ENCODE assay signal across 15 cellular contexts in the genomic region with DNA sequence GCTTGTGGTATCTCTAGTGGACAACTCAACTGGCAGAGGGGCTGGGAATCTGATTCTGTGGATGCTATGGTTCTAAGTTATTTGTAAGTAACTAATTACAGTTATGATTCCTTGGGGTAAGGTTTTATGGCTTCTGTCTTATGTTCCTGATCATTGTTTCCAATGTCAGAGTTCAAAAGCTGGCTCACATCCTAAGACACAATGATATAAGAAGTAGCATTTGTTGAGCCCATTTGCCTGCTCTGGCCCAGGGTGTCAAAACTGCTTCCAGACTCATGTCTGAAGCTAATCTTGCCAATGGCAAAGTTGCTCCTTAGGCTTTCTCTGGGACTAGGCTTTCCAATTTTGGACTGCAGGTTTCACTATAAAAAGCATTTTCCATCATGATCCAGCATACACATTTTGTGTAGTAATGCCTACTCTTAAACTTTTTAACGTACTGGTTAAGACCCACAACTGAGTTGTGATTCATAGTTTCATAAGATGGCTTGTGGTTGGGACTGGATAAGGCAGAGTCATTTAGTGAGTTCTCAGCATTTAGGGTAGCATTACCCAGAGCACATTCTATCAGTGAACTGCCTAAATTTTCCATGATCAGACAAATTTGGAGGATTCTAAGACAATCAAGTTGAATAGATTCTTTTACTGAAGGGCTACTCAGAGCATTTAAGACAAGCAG. TPM values are rescaled to one million over a fixed set of nuclear protein-coding genes. Genes with fewer than 3 reads are reported as not detected.
DNase-seq lines count a peak whose midpoint lies in the region; ATAC-seq, FAIRE-seq and TF ChIP-seq lines count a peak whose summit lies in the region.
"Had no signal": no experiment of that assay in that cellular context is flagged by ENCODE, and none has a peak within 500 bp of the region (broad histone marks: within the 10 kb centered on the region; RNA-seq: fewer than 3 reads in every experiment).

No MANE protein-coding gene starts in this region.

- no peak for TF ChIP-seq EP300 in HepG2 (IDR thresholded peaks at IDR 0.05; ENCODE audit: low read depth in 2 of 2, low read length in 2 of 2)
- no peak for TF ChIP-seq EP300 in HepG2 (CRISPR knock-in tag; IDR thresholded peaks at IDR 0.05; ENCODE audit: borderline replicate concordance)

- no peak for FAIRE-seq in HepG2 (lab: Jason Lieb, UNC)
- FAIRE-seq: H54 had no signal

- H3K27ac ChIP-seq in brain microvascular endothelial cell, result peak overlapping the region; percentile 35
- H3K27ac ChIP-seq in HepG2 (ENCODE audit: extremely low read length, insufficient read depth, low read length), result no peak overlapping the region
- H3K27ac ChIP-seq: hepatocyte had no signal

- TF ChIP-seq POLR2A in HepG2 (IDR thresholded peaks at IDR 0.05; ENCODE audit: insufficient read depth in 1 of 2, low read depth in 2 of 2, low read length in 2 of 2), result no peak

- TF ChIP-seq RAD21 in HepG2 (CRISPR knock-in tag; IDR thresholded peaks at IDR 0.05), result no peak

- H4K20me1 ChIP-seq in HepG2 (ENCODE audit: insufficient read depth, low read length), result no peaks in the 10 kb centered on the region

- H3K9me3 Mint-ChIP-seq in naive thymus-derived CD8-positive, alpha-beta T cell, result no peaks in the 10 kb centered on the region
- H3K9me3 Mint-ChIP-seq: central memory CD8-positive, alpha-beta T cell had no signal

- H3K4me1 ChIP-seq in HepG2 (ENCODE audit: insufficient read depth, low read length), result peaks cover 34% of the 10 kb centered on the region

- no TSS peak for BruUV-seq in HepG2 (replicated peaks; lab: Mats Ljungman, UMichigan)

- no peak for TF ChIP-seq CTCF in GM20000 (IDR thresholded peaks at IDR 0.05; ENCODE audit: extremely low read depth, missing control alignments)
- TF ChIP-seq CTCF in brain microvascular endothelial cell (IDR thresholded peaks at IDR 0.05; ENCODE audit: low read depth, low read length, missing control alignments), result no peak
- no peak for TF ChIP-seq CTCF in HepG2 (CRISPR knock-in tag; IDR thresholded peaks at IDR 0.05)

- POLR2A ChIA-PET in HepG2 (lab: Yijun Ruan, JAX), result no interaction called here
- POLR2A ChIA-PET in naive thymus-derived CD8-positive, alpha-beta T cell (lab: Charles Lee), result interaction anchor here (0.9 kb wide), 1 partner anchor 16 kb away, joined by 3 read pairs; no protein-coding TSS in a partner anchor

- H3K4me1 Mint-ChIP-seq in naive thymus-derived CD8-positive, alpha-beta T cell, result peaks cover 13 to 32% (median 23%) of the 10 kb centered on the region in 4 donors

- CTCF ChIA-PET in HepG2 (lab: Yijun Ruan, JAX; ENCODE audit: low intra/inter-chr PET ratio, low total read pairs), result no interaction called here

- H3K4me3 Mint-ChIP-seq in naive thymus-derived CD8-positive, alpha-beta T cell, result no peak overlapping the region
- H3K4me3 Mint-ChIP-seq: central memory CD8-positive, alpha-beta T cell had no signal

- no peak overlapping the region for H3K9ac ChIP-seq in HepG2 (ENCODE audit: insufficient read depth, low read depth, low read length)

- H2AFZ ChIP-seq in HepG2 (ENCODE audit: low read length), result no peak overlapping the region
- H2AFZ ChIP-seq: hepatocyte had no signal

- H3K27ac Mint-ChIP-seq in naive thymus-derived CD8-positive, alpha-beta T cell, result no peak overlapping the region

- ATAC-seq in GM18508 (IDR thresholded peaks at IDR 0.05; ENCODE audit: insufficient read depth, unreplicated experiment) (peak; percentile 94), HG03342 (IDR thresholded peaks at IDR 0.05; ENCODE audit: unreplicated experiment) (peak; percentile 81), left ventricle myocardium superior (no peak), HepG2 (no peak)
- ATAC-seq in naive thymus-derived CD8-positive, alpha-beta T cell, result no peak

- H3K79me2 ChIP-seq in HepG2 (ENCODE audit: insufficient read depth, low read length), result no peaks in the 10 kb centered on the region
- H3K79me2 ChIP-seq: hepatocyte had no signal

- in situ Hi-C loops in brain microvascular endothelial cell (cut with HindIII; ENCODE audit: low pct_ligation_motif_present, low sequenced_read_pairs) (no loop called here), HepG2 (cut with HindIII; ENCODE audit: extremely low pct_ligation_motif_present, low pct_unique_long_range_greater_than_20kb) (no loop called here)

- DNase-seq in GM20000 (ENCODE audit: low spot score) (peak; percentile 34), brain microvascular endothelial cell (no peak), NCI-H146 treated with DMSO at 0.1 percent for 48 hours (lab: John Stamatoyannopoulos, UW; ENCODE audit: unreplicated experiment) (no peak), left ventricle myocardium superior (no peak), HepG2 (ENCODE audit: low spot score) (no peak)
- no peak for DNase-seq in naive thymus-derived CD8-positive, alpha-beta T cell
- DNase-seq: activated CD4-positive, alpha-beta T cell treated with anti-CD3 and anti-CD28 coated beads for 1 hour; DMS79; RPMI8226; stimulated activated CD4-positive, alpha-beta T cell treated with anti-CD3 and anti-CD28 coated beads, Interleukin-2, amount 100 ng/mL, for 48 hours had no signal

- peaks cover 10 to 62% (median 14%) of the 10 kb centered on the region in 3 donors for H3K36me3 Mint-ChIP-seq in naive thymus-derived CD8-positive, alpha-beta T cell

- peaks cover 83% of the 10 kb centered on the region for H3K36me3 ChIP-seq in brain microvascular endothelial cell (replicated peaks)
- H3K36me3 ChIP-seq in HepG2 (replicated peaks in 1 of 2; ENCODE audit: control insufficient read depth in 1 of 2, insufficient read depth in 2 of 2, low read length in 2 of 2), result peaks cover 3 to 45% of the 10 kb centered on the region in 2 experiments; a peak in 4 of 5 replicates

- intact Hi-C loops in left ventricle myocardium superior (cut with micrococcal nuclease), result no loop called here
- intact Hi-C loops in HepG2 (cut with micrococcal nuclease; ENCODE audit: unreplicated experiment), result no loop called here

- H3K9me3 ChIP-seq in HepG2 (ENCODE audit: low read length), result no peaks in the 10 kb centered on the region

- no peak overlapping the region for H3K4me2 ChIP-seq in HepG2 (ENCODE audit: low read depth, low read length)
- H3K4me2 ChIP-seq: hepatocyte had no signal

- H3K27me3 ChIP-seq in brain microvascular endothelial cell (replicated peaks) (no peaks in the 10 kb centered on the region), HepG2 (ENCODE audit: control insufficient read depth in 1 of 2, insufficient read depth in 2 of 2, low read length in 2 of 2) (no peaks in the 10 kb centered on the region)
- H3K27me3 ChIP-seq: hepatocyte had no signal

- H3K4me3 ChIP-seq in brain microvascular endothelial cell (ENCODE audit: low read depth, low read length) (no peak overlapping the region), HepG2 (replicated peaks in 1 of 3; ENCODE audit: insufficient read depth in 1 of 3, low read depth in 2 of 3, low read length in 3 of 3) (no peak overlapping the region)
- H3K4me3 ChIP-seq: hepatocyte had no signal

- no peaks in the 10 kb centered on the region for H3K27me3 Mint-ChIP-seq in naive thymus-derived CD8-positive, alpha-beta T cell
- H3K27me3 Mint-ChIP-seq: central memory CD8-positive, alpha-beta T cell had no signal

- WGBS in HepG2 (ENCODE audit: low lambda C conversion rate), result 96% methylated on average over 1 of the region's 1 CpG

TF ChIP-seq in HepG2, 621 proteins besides CTCF, POLR2A, EP300 and RAD21 (continues in another document):
- TF ChIP-seq IKZF4 (CRISPR knock-in tag; IDR thresholded peaks at IDR 0.05; ENCODE audit: borderline replicate concordance, low read depth, not compliant biosample characterization), result no peak
- no peak for TF ChIP-seq ZNF556 (CRISPR knock-in tag; IDR thresholded peaks at IDR 0.05; ENCODE audit: borderline replicate concordance)
- no peak for TF ChIP-seq BORCS8-MEF2B (CRISPR knock-in tag; IDR thresholded peaks at IDR 0.05)
- no peak for TF ChIP-seq ZBTB1 (CRISPR knock-in tag; IDR thresholded peaks at IDR 0.05; ENCODE audit: borderline replicate concordance)
- no peak for TF ChIP-seq NCOA2 (CRISPR knock-in tag; IDR thresholded peaks at IDR 0.05)
- TF ChIP-seq ZFP36 (IDR thresholded peaks at IDR 0.05; ENCODE audit: borderline replicate concordance, low read depth, low read length, partially characterized antibody), result no peak
- TF ChIP-seq POLR2AphosphoS2 (IDR thresholded peaks at IDR 0.05; ENCODE audit: low read depth, low read length), result no peak
- TF ChIP-seq PPARG (CRISPR knock-in tag; conservative IDR thresholded peaks at IDR 0.05), result no peak
- TF ChIP-seq GTF2F1 (IDR thresholded peaks at IDR 0.05; ENCODE audit: low read length), result no peak

RNA-seq across cellular contexts. Expression of a gene that starts 50.0 kb away (rescaled TPM):
- total RNA-seq in left ventricle myocardium superior (294 TPM), HepG2 (2016; rRNA removed; fragmentation: Illumina TruSeq; extraction: Trizol) (43.5 and 73.5 TPM in 2 replicates)
- 50.2 and 52.8 TPM in 2 replicates for total RNA-seq in HepG2 (2016; cell fraction: cytosol; rRNA removed; fragmentation: Illumina TruSeq; extraction: Trizol; ENCODE audit: low read depth)
- 41.4 and 68.2 TPM in 2 replicates for total RNA-seq in HepG2 (2016; cell fraction: insoluble cytoplasmic fraction; rRNA removed; fragmentation: Illumina TruSeq; extraction: Trizol)
- 161 and 167 TPM in 2 replicates for total RNA-seq in HepG2 (2016; cell fraction: membrane; rRNA removed; fragmentation: Illumina TruSeq; extraction: Trizol)
- total RNA-seq in HepG2 (2016; cell fraction: nucleus; rRNA removed; fragmentation: Illumina TruSeq; extraction: Trizol), result 39.6 and 40.4 TPM in 2 replicates
- polyA plus RNA-seq in HepG2 (2011; rRNA removed), result 98.7 and 122 TPM in 2 replicates
- 75.3 and 115 TPM in 2 replicates for polyA plus RNA-seq in HepG2 (2011; cell fraction: cytosol; rRNA removed)
- 18.1 and 30.8 TPM in 2 replicates for polyA plus RNA-seq in HepG2 (2011; cell fraction: nucleus; rRNA removed)
- 150 and 164 TPM in 2 replicates for polyA plus RNA-seq in HepG2 (2012)
- polyA plus RNA-seq in HepG2 (2016; cell fraction: cytosol; fragmentation: Illumina TruSeq; extraction: Trizol; ENCODE audit: low read depth), result 114 and 139 TPM in 2 replicates
- polyA plus RNA-seq in HepG2 (2016; cell fraction: insoluble cytoplasmic fraction; fragmentation: Illumina TruSeq; extraction: Trizol; ENCODE audit: low read depth), result 121 and 136 TPM in 2 replicates
- 246 TPM in 2 replicates for polyA plus RNA-seq in HepG2 (2016; cell fraction: membrane; fragmentation: Illumina TruSeq; extraction: Trizol; ENCODE audit: low read depth)
- polyA plus RNA-seq in HepG2 (2016; cell fraction: nucleus; fragmentation: Illumina TruSeq; extraction: Trizol; ENCODE audit: insufficient read depth, low read depth), result 57.5 and 63.5 TPM in 2 replicates
- 248 and 399 TPM in 2 replicates for polyA minus RNA-seq in HepG2 (2011; rRNA and poly(A)+ RNA removed; ENCODE audit: low replicate concordance)
- 137 and 168 TPM in 2 replicates for polyA minus RNA-seq in HepG2 (2011; cell fraction: cytosol; rRNA and poly(A)+ RNA removed)
- polyA minus RNA-seq in HepG2 (2011; cell fraction: nucleus; rRNA and poly(A)+ RNA removed), result 63.2 and 103 TPM in 2 replicates
- 100 to 1,000 TPM; 309 to 315 TPM for total RNA-seq in naive thymus-derived CD8-positive, alpha-beta T cell
- polyA plus RNA-seq in naive thymus-derived CD8-positive, alpha-beta T cell, result 100 to 1,000 TPM; 304 to 350 (median 348) TPM

Comparison
In these comparisons a context has a peak if more than half of its experiments do, and no peak if none do; other contexts are left out.
1. ATAC-seq: peak in GM18508 (single experiment) and HG03342 (single experiment); none in left ventricle myocardium superior (single experiment), HepG2 (single experiment) and naive thymus-derived CD8-positive, alpha-beta T cell (0 of 2).